Comparison of ENCODE assay signal across 8 cellular contexts in the genomic region with DNA sequence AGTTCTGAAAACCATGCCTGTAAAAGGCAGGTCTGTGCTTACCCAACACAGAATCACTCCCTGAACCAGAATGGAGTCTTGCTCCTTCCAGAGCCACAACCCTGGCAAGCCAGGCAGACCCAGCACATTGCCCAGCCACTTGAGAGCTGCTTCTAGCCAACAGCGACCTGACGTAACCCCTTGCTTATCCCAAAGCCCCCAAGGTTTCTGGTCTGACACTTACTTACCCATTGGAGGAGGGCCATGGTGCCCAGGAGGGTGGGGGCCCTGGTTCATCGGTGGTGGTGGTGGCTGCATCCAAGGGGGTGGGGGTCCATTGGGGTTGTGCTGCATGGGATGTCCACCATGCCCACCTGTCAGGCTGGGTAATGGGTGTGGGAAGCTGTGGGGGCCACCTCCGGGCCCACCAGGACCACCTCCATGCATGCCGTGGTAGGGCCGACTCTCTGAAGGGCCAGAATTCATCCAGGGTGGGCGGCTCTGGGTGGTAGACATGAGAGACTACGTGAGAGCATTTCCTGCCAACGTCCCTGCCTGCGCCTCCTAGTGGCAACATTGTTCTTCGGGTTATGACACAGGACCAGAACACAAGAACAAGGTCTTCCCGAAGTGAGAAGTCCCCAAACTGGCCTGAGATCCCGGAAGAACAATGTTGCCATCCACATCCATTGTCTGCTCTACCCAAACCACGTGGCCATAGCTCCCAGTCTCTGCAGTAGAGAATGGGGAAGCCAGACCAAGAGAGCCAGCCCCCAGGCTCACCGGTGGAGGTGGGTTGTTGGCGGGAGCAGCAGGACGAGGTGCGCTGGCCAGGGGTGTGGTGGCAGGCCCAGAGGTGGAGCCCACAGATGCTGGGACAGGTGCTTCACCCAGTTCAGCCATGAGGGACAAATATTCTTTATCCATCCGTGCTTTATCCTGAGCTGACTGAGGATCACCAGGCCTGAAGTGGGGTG. TPM values are rescaled to one million over a fixed set of nuclear protein-coding genes. Genes with fewer than 3 reads are reported as not detected.
DNase-seq lines count a peak whose midpoint lies in the region; ATAC-seq and TF ChIP-seq lines count a peak whose summit lies in the region.

No MANE protein-coding gene starts in this region.

- H3K4me1 Mint-ChIP-seq in CD14-positive monocyte = peaks cover 43% of the 10 kb centered on the region

- peaks cover 88 to 96% of the 10 kb centered on the region in 2 donors for H3K36me3 Mint-ChIP-seq in CD14-positive monocyte

- peak overlapping the region; percentile 46 to 82 (median 58) for H3K27ac Mint-ChIP-seq in CD14-positive monocyte

- ATAC-seq in HG02678 (IDR thresholded peaks at IDR 0.05; ENCODE audit: unreplicated experiment) (no peak), HG03039 (IDR thresholded peaks at IDR 0.05; ENCODE audit: unreplicated experiment) (no peak)

- intact Hi-C loops in CD14-positive monocyte (cut with micrococcal nuclease) = no loop called here
- intact Hi-C loops in adrenal gland (cut with DNase I) = no loop called here

- H3K4me3 Mint-ChIP-seq in CD14-positive monocyte = no peak overlapping the region

- peak; percentile 95 for TF ChIP-seq CTCF in CD14-positive monocyte (IDR thresholded peaks at IDR 0.05)
- TF ChIP-seq CTCF in adrenal gland (IDR thresholded peaks at IDR 0.05) = peak; percentile 67 to 80 (median 76)

- no peaks in the 10 kb centered on the region for H3K27me3 ChIP-seq in adrenal gland

- peak; percentile 74 for DNase-seq in CD14-positive monocyte (ENCODE audit: low spot score)
- peak; percentile 51 for DNase-seq in HK-2 (ENCODE audit: unreplicated experiment)
- peak; percentile 52 for DNase-seq in SW480 (ENCODE audit: low spot score)
- DNase-seq in adrenal gland = peak; percentile 73 to 92 (median 83)
- DNase-seq in iPS-NIHi11 (ENCODE audit: low spot score) = peak; percentile 63
- peak; percentile 65 to 88 (median 73) for DNase-seq in stimulated activated CD4-positive, alpha-beta T cell treated with anti-CD3 and anti-CD28 coated beads, Interleukin-1b, Interleukin-23, amount 100 ng/mL, for 24 hours (ENCODE audit: low read depth in 4 of 4, low spot score in 1 of 4)

- H3K4me1 ChIP-seq in adrenal gland (replicated peaks in 1 of 2) = peaks cover 20 to 56% of the 10 kb centered on the region in 2 donors

- peaks cover 0 to 4% (median 0%) of the 10 kb centered on the region in 3 donors for H3K9me3 ChIP-seq in adrenal gland (replicated peaks in 1 of 3)

- H3K4me3 ChIP-seq in adrenal gland = no peak overlapping the region

- no peaks in the 10 kb centered on the region for H3K9me3 Mint-ChIP-seq in CD14-positive monocyte

- H3K27ac ChIP-seq in adrenal gland = peak overlapping the region in 3 of 5 donors; percentile 52 to 83 (median 57)

- TF ChIP-seq POLR2A in adrenal gland (IDR thresholded peaks at IDR 0.05) = no peak

- H3K36me3 ChIP-seq in adrenal gland (replicated peaks in 1 of 2) = peaks cover 0 to 98% of the 10 kb centered on the region in 2 donors

- peaks cover 0 to 3% (median 2%) of the 10 kb centered on the region in 3 donors for H3K27me3 Mint-ChIP-seq in CD14-positive monocyte (ENCODE audit: low read depth in 3 of 3)

- WGBS in adrenal gland, 4 donors = 44 to 62% (median 48%) methylated on average over 11 to 19 of the region's 19 CpGs

RNA-seq across cellular contexts. Expression of gene PYGM, which starts 7.8 kb away (rescaled TPM):
- under 1 TPM in 1 of 2 donors, not detected in 1; 0.05 TPM for polyA plus RNA-seq in CD14-positive monocyte
- 10 to 100 TPM in 1 of 8 donors, 1 to 10 TPM in 7; 1.8 to 10.1 (median 3.8) TPM for total RNA-seq in adrenal gland
- 1 to 10 TPM; 2.4 to 5.1 (median 4.8) TPM for polyA plus RNA-seq in adrenal gland

RNA-seq across cellular contexts. Expression of gene SF1, which starts 10.7 kb away (rescaled TPM):
- polyA plus RNA-seq in CD14-positive monocyte = 10 to 100 TPM; 31.6 to 47.7 TPM
- total RNA-seq in adrenal gland = 100 to 1,000 TPM; 109 to 395 (median 253) TPM
- 100 to 1,000 TPM; 150 to 197 (median 178) TPM for polyA plus RNA-seq in adrenal gland

RNA-seq across cellular contexts. Expression of gene RASGRP2, which starts 23.7 kb away (rescaled TPM):
- polyA plus RNA-seq in CD14-positive monocyte = 10 to 100 TPM; 67.6 to 68.8 TPM
- total RNA-seq in adrenal gland = 10 to 100 TPM in 5 of 8 donors, 1 to 10 TPM in 3; 3.6 to 23.9 (median 12.3) TPM
- polyA plus RNA-seq in adrenal gland = 10 to 100 TPM in 2 of 3 donors, 1 to 10 TPM in 1; 5.4 to 81.9 (median 35.0) TPM

RNA-seq across cellular contexts. Expression of gene MAP4K2, which starts 35.4 kb away (rescaled TPM):
- polyA plus RNA-seq in CD14-positive monocyte (10 to 100 TPM in 1 of 2 donors, 1 to 10 TPM in 1; 9.9 to 12.6 TPM), adrenal gland (10 to 100 TPM in 2 of 3 donors, 1 to 10 TPM in 1; 6.4 to 57.7 (median 27.7) TPM)
- 10 to 100 TPM; 12.9 to 34.8 (median 19.0) TPM for total RNA-seq in adrenal gland

RNA-seq across cellular contexts. Expression of gene MEN1, which starts 42.7 kb away (rescaled TPM):
- 10 to 100 TPM in 1 of 2 donors, 1 to 10 TPM in 1; 9.4 to 10.0 TPM for polyA plus RNA-seq in CD14-positive monocyte
- total RNA-seq in adrenal gland = 10 to 100 TPM; 19.7 to 50.6 (median 30.3) TPM
- 10 to 100 TPM; 21.4 to 32.8 (median 29.1) TPM for polyA plus RNA-seq in adrenal gland
